13 cellular contexts compared by ENCODE assay signal in genomic region chr6:75609639-75610590, GRCh38. TPM values are rescaled to one million over a fixed set of nuclear protein-coding genes. Genes with fewer than 3 reads are reported as not detected.
DNase-seq lines count a peak whose midpoint lies in the region; ATAC-seq and TF ChIP-seq lines count a peak whose summit lies in the region.
"Had no signal": no experiment of that assay in that cellular context is flagged by ENCODE, and none has a peak within 500 bp of the region (broad histone marks: within the 10 kb centered on the region; RNA-seq: fewer than 3 reads in every experiment).

No MANE protein-coding gene starts in this region.

- POLR2A ChIA-PET in activated B cell treated with CpG ODN at 0.5 μM for 24 hours (lab: Charles Lee) = interaction anchor here (1.1 kb wide), 1 partner anchor 325 kb away, joined by 3 read pairs; the partner anchor contains the start of gene TMEM30A

- no peak for ATAC-seq in activated B cell treated with CpG ODN at 0.5 μM for 24 hours (ENCODE audit: low read depth)
- ATAC-seq in stimulated activated effector memory CD8-positive, alpha-beta T cell treated with anti-CD3 and anti-CD28 coated beads, Interleukin-12 subunit alpha, Interleukin-12 subunit beta, amount 100 ng/mL, for 72 hours = no peak
- ATAC-seq in GM18870 (IDR thresholded peaks at IDR 0.05; ENCODE audit: unreplicated experiment) = no peak

- peaks cover 33% of the 10 kb centered on the region for H3K36me3 Mint-ChIP-seq in activated T-cell treated with anti-CD3 and anti-CD28 coated beads, Interleukin-2, amount 50 U/mL, for 24 hours (ENCODE audit: low read depth)
- peaks cover 5% of the 10 kb centered on the region for H3K36me3 Mint-ChIP-seq in activated B cell treated with CpG ODN at 0.5 μM for 24 hours (ENCODE audit: low read depth)
- peaks cover 6% of the 10 kb centered on the region for H3K36me3 Mint-ChIP-seq in stimulated activated effector memory CD8-positive, alpha-beta T cell treated with anti-CD3 and anti-CD28 coated beads, Interleukin-12 subunit alpha, Interleukin-12 subunit beta, amount 100 ng/mL, for 72 hours

- TF ChIP-seq CTCF in activated B cell treated with CpG ODN at 0.5 μM for 24 hours (IDR thresholded peaks at IDR 0.05) = no peak
- no peak for TF ChIP-seq CTCF in fibroblast of the aortic adventitia (IDR thresholded peaks at IDR 0.05; ENCODE audit: insufficient read depth, low read length)

- H3K27me3 Mint-ChIP-seq in activated T-cell treated with anti-CD3 and anti-CD28 coated beads, Interleukin-2, amount 50 U/mL, for 24 hours = no peaks in the 10 kb centered on the region
- H3K27me3 Mint-ChIP-seq in activated B cell treated with CpG ODN at 0.5 μM for 24 hours = no peaks in the 10 kb centered on the region

- intact Hi-C loops in activated B cell treated with CpG ODN at 0.5 μM for 24 hours (cut with micrococcal nuclease) = loop anchor here (1.0 kb wide), 1 partner anchor 8 kb away; no protein-coding TSS in a partner anchor

- no peaks in the 10 kb centered on the region for H3K9me3 Mint-ChIP-seq in activated T-cell treated with anti-CD3 and anti-CD28 coated beads, Interleukin-2, amount 50 U/mL, for 24 hours
- H3K9me3 Mint-ChIP-seq in activated B cell treated with CpG ODN at 0.5 μM for 24 hours = no peaks in the 10 kb centered on the region
- H3K9me3 Mint-ChIP-seq in stimulated activated effector memory CD8-positive, alpha-beta T cell treated with anti-CD3 and anti-CD28 coated beads, Interleukin-12 subunit alpha, Interleukin-12 subunit beta, amount 100 ng/mL, for 72 hours = no peaks in the 10 kb centered on the region
- H3K9me3 Mint-ChIP-seq: T-helper 1 cell treated with Interleukin-12 subunit alpha and Interleukin-12 subunit beta and Interleukin-4 antibody, amounts not matched to agents 30 μg/mL and 1 μg/mL, for 36 hours had no signal

- H3K4me1 Mint-ChIP-seq in activated T-cell treated with anti-CD3 and anti-CD28 coated beads, Interleukin-2, amount 50 U/mL, for 24 hours (ENCODE audit: low read depth) = peaks cover 96% of the 10 kb centered on the region
- peaks cover 97% of the 10 kb centered on the region for H3K4me1 Mint-ChIP-seq in activated B cell treated with CpG ODN at 0.5 μM for 24 hours
- peaks cover 76% of the 10 kb centered on the region for H3K4me1 Mint-ChIP-seq in stimulated activated effector memory CD8-positive, alpha-beta T cell treated with anti-CD3 and anti-CD28 coated beads, Interleukin-12 subunit alpha, Interleukin-12 subunit beta, amount 100 ng/mL, for 72 hours

- H3K4me3 ChIP-seq in fibroblast of the aortic adventitia (ENCODE audit: low read depth, low read length) = no peak overlapping the region

- H3K4me3 Mint-ChIP-seq in activated T-cell treated with anti-CD3 and anti-CD28 coated beads, Interleukin-2, amount 50 U/mL, for 24 hours = no peak overlapping the region
- H3K4me3 Mint-ChIP-seq in activated B cell treated with CpG ODN at 0.5 μM for 24 hours = no peak overlapping the region
- H3K4me3 Mint-ChIP-seq in stimulated activated effector memory CD8-positive, alpha-beta T cell treated with anti-CD3 and anti-CD28 coated beads, Interleukin-12 subunit alpha, Interleukin-12 subunit beta, amount 100 ng/mL, for 72 hours = peak overlapping the region; percentile 58
- H3K4me3 Mint-ChIP-seq: T-helper 1 cell treated with Interleukin-12 subunit alpha and Interleukin-12 subunit beta and Interleukin-4 antibody, amounts not matched to agents 30 μg/mL and 1 μg/mL, for 36 hours had no signal

- DNase-seq in activated T-cell treated with anti-CD3 and anti-CD28 coated beads, Interleukin-2, amount 50 U/mL, for 24 hours = no peak
- no peak for DNase-seq in activated T-cell treated with anti-CD3 and anti-CD28 coated beads, Interleukin-2, amount 50 U/mL, for 48 hours
- DNase-seq in activated B cell treated with CpG ODN at 0.5 μM for 24 hours (no peak), fibroblast of the aortic adventitia (ENCODE audit: low read depth) (peak; percentile 79), DMS79 treated with DMSO at 0.1 percent for 48 hours (lab: John Stamatoyannopoulos, UW) (no peak)
- DNase-seq in stimulated activated effector memory CD8-positive, alpha-beta T cell treated with anti-CD3 and anti-CD28 coated beads, Interleukin-12 subunit alpha, Interleukin-12 subunit beta, amount 100 ng/mL, for 72 hours (ENCODE audit: low spot score in 2 of 2) = no peak
- no peak for DNase-seq in activated CD8-positive, alpha-beta memory T cell treated with anti-CD3 and anti-CD28 coated beads, Interleukin-2, amount 50 U/mL, for 48 hours
- DNase-seq: ACHN; activated T-cell treated with anti-CD3 and anti-CD28 coated beads, Interleukin-2, amount 50 U/mL, for 1 hour; effector CD8-positive, alpha-beta T cell; NCI-H748 treated with DMSO at 0.1 percent for 48 hours had no signal

- H3K27ac Mint-ChIP-seq in activated T-cell treated with anti-CD3 and anti-CD28 coated beads, Interleukin-2, amount 50 U/mL, for 24 hours = peak overlapping the region; percentile 89
- peak overlapping the region; percentile 54 for H3K27ac Mint-ChIP-seq in activated B cell treated with CpG ODN at 0.5 μM for 24 hours
- no peak overlapping the region for H3K27ac Mint-ChIP-seq in stimulated activated effector memory CD8-positive, alpha-beta T cell treated with anti-CD3 and anti-CD28 coated beads, Interleukin-12 subunit alpha, Interleukin-12 subunit beta, amount 100 ng/mL, for 72 hours
- H3K27ac Mint-ChIP-seq: T-helper 1 cell treated with Interleukin-12 subunit alpha and Interleukin-12 subunit beta and Interleukin-4 antibody, amounts not matched to agents 30 μg/mL and 1 μg/mL, for 36 hours had no signal

- CTCF ChIA-PET in activated B cell treated with CpG ODN at 0.5 μM for 24 hours (lab: Charles Lee) = no interaction called here

RNA-seq across cellular contexts. Expression of gene SENP6, which starts 8.2 kb away (rescaled TPM):
- total RNA-seq in activated B cell treated with CpG ODN at 0.5 μM for 24 hours (116 and 134 TPM in 2 replicates), fibroblast of the aortic adventitia (ENCODE audit: low replicate concordance) (96.6 and 113 TPM in 2 replicates)
